1 cellular context compared by ENCODE assay signal in genomic region chr2:190794466-190795184, GRCh38.
TF ChIP-seq lines count a peak whose summit lies in the region.

No MANE protein-coding gene starts in this region.

TF ChIP-seq in GM23338, 12 proteins besides CTCF, POLR2A, EP300 and RAD21:
- no peak for TF ChIP-seq EZH2phosphoT487 (IDR thresholded peaks at IDR 0.05; ENCODE audit: unreplicated experiment)
- TF ChIP-seq ZNF462 (CRISPR knock-in tag; IDR thresholded peaks at IDR 0.05) = no peak
- no peak for TF ChIP-seq ZNF331 (CRISPR knock-in tag; IDR thresholded peaks at IDR 0.05; ENCODE audit: low read depth)
- TF ChIP-seq, protein P1, sequence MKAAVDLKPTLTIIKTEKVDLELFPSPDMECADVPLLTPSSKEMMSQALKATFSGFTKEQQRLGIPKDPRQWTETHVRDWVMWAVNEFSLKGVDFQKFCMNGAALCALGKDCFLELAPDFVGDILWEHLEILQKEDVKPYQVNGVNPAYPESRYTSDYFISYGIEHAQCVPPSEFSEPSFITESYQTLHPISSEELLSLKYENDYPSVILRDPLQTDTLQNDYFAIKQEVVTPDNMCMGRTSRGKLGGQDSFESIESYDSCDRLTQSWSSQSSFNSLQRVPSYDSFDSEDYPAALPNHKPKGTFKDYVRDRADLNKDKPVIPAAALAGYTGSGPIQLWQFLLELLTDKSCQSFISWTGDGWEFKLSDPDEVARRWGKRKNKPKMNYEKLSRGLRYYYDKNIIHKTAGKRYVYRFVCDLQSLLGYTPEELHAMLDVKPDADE (IDR thresholded peaks at IDR 0.05) = no peak
- TF ChIP-seq, protein P2, sequence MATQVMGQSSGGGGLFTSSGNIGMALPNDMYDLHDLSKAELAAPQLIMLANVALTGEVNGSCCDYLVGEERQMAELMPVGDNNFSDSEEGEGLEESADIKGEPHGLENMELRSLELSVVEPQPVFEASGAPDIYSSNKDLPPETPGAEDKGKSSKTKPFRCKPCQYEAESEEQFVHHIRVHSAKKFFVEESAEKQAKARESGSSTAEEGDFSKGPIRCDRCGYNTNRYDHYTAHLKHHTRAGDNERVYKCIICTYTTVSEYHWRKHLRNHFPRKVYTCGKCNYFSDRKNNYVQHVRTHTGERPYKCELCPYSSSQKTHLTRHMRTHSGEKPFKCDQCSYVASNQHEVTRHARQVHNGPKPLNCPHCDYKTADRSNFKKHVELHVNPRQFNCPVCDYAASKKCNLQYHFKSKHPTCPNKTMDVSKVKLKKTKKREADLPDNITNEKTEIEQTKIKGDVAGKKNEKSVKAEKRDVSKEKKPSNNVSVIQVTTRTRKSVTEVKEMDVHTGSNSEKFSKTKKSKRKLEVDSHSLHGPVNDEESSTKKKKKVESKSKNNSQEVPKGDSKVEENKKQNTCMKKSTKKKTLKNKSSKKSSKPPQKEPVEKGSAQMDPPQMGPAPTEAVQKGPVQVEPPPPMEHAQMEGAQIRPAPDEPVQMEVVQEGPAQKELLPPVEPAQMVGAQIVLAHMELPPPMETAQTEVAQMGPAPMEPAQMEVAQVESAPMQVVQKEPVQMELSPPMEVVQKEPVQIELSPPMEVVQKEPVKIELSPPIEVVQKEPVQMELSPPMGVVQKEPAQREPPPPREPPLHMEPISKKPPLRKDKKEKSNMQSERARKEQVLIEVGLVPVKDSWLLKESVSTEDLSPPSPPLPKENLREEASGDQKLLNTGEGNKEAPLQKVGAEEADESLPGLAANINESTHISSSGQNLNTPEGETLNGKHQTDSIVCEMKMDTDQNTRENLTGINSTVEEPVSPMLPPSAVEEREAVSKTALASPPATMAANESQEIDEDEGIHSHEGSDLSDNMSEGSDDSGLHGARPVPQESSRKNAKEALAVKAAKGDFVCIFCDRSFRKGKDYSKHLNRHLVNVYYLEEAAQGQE (IDR thresholded peaks at IDR 0.05; ENCODE audit: unreplicated experiment) = no peak
- no peak for TF ChIP-seq ZNF114 (CRISPR knock-in tag; IDR thresholded peaks at IDR 0.05)
- TF ChIP-seq STAT1 (IDR thresholded peaks at IDR 0.05; ENCODE audit: unreplicated experiment) = no peak
- TF ChIP-seq POLR2AphosphoS5 (IDR thresholded peaks at IDR 0.05; ENCODE audit: low read depth) = no peak
- no peak for TF ChIP-seq EZH2 (IDR thresholded peaks at IDR 0.05; ENCODE audit: low read depth, unreplicated experiment)
- TF ChIP-seq JUNB (IDR thresholded peaks at IDR 0.05; ENCODE audit: unreplicated experiment) = no peak
- no peak for TF ChIP-seq NANOG (IDR thresholded peaks at IDR 0.05; ENCODE audit: borderline replicate concordance)
- no peak for TF ChIP-seq CREB1 (CRISPR knock-in tag; IDR thresholded peaks at IDR 0.05; ENCODE audit: low read depth)
